14 cellular contexts compared by ENCODE assay signal in genomic region chr14:71388336-71388735, GRCh38.
A peak's percentile ranks its signal among the peaks of the same experiment; 100 is the strongest.
DNase-seq lines count a peak whose midpoint lies in the region; TF ChIP-seq lines count a peak whose summit lies in the region.
"Had no signal": no experiment of that assay in that cellular context is flagged by ENCODE, and none has a peak within 500 bp of the region (broad histone marks: within the 10 kb centered on the region; RNA-seq: fewer than 3 reads in every experiment).

No MANE protein-coding gene starts in this region.

- H3K9me2 ChIP-seq in PC-9 (ENCODE audit: insufficient read depth): no peaks in the 10 kb centered on the region

- H4K20me1 ChIP-seq in PC-9 (ENCODE audit: insufficient read depth): peaks cover 25% of the 10 kb centered on the region

- H3K23ac ChIP-seq in trophoblast cell (ENCODE audit: low read length): no peak overlapping the region

- in situ Hi-C loops in brain microvascular endothelial cell (cut with HindIII; ENCODE audit: low pct_ligation_motif_present, low sequenced_read_pairs): no loop called here

- no peak overlapping the region for H2AFZ ChIP-seq in PC-9
- no peak overlapping the region for H2AFZ ChIP-seq in trophoblast cell (ENCODE audit: insufficient read depth, low read length, poor library complexity)
- H2AFZ ChIP-seq: GM23338 had no signal

- WGBS in trophoblast cell (ENCODE audit: extremely low coverage, insufficient coverage, insufficient read length): no CpG with 5 or more reads among the region's 6 CpGs

- H3F3A ChIP-seq in PC-9 (ENCODE audit: insufficient read depth, low read depth): peaks cover 26% of the 10 kb centered on the region; the same call in 1 of the 2 replicates

- POLR2A ChIA-PET in A673 (lab: Charles Lee; ENCODE audit: low non-redundant PET) (no interaction called here), PC-9 (lab: Charles Lee; ENCODE audit: unreplicated experiment) (interaction anchor here (0.8 kb wide), 1 partner anchor 64 kb away, joined by 6 read pairs; no protein-coding TSS in a partner anchor)

- peaks cover 16% of the 10 kb centered on the region for H3K4me1 Mint-ChIP-seq in activated naive CD4-positive, alpha-beta T cell treated with anti-CD3 and anti-CD28 coated beads for 36 hours (ENCODE audit: low read depth)

- H3K4ac ChIP-seq in trophoblast cell (ENCODE audit: low read depth, low read length): no peak overlapping the region

- H3K9ac ChIP-seq in trophoblast cell (ENCODE audit: low read length): no peak overlapping the region

- peaks cover 93% of the 10 kb centered on the region for H3K79me2 ChIP-seq in PC-9 (ENCODE audit: low read depth)
- no peaks in the 10 kb centered on the region for H3K79me2 ChIP-seq in trophoblast cell (ENCODE audit: control insufficient read depth, insufficient read depth, low read length, poor library complexity)

- intact Hi-C loops in A673 (cut with micrococcal nuclease; ENCODE audit: unreplicated experiment): no loop called here
- intact Hi-C loops in PC-9 (cut with micrococcal nuclease; ENCODE audit: unreplicated experiment): no loop called here
- intact Hi-C loops in activated naive CD4-positive, alpha-beta T cell treated with anti-CD3 and anti-CD28 coated beads for 36 hours (cut with micrococcal nuclease): no loop called here

- DNase-seq in A673 (ENCODE audit: low spot score): peak; percentile 70
- DNase-seq in PC-9: no peak
- DNase-seq in fibroblast of villous mesenchyme (ENCODE audit: low read depth): peak; percentile 67
- DNase-seq in trophoblast cell: peak; percentile 59 to 91
- no peak for DNase-seq in activated naive CD4-positive, alpha-beta T cell treated with anti-CD3 and anti-CD28 coated beads for 36 hours
- DNase-seq in effector CD4-positive, alpha-beta T cell: no peak
- no peak for DNase-seq in brain microvascular endothelial cell
- DNase-seq: C1 segment of cervical spinal cord; Calu3; CD4-positive, alpha-beta T cell; DMS 273 treated with DMSO at 0.1 percent for 48 hours; H7 had no signal

- no peak overlapping the region for H2BK12ac ChIP-seq in trophoblast cell (ENCODE audit: low read length)

- no peaks in the 10 kb centered on the region for H3K79me1 ChIP-seq in trophoblast cell (ENCODE audit: low read length)

- H4K8ac ChIP-seq in trophoblast cell (ENCODE audit: low read depth, low read length): no peak overlapping the region

- H3K27ac Mint-ChIP-seq in activated naive CD4-positive, alpha-beta T cell treated with anti-CD3 and anti-CD28 coated beads for 36 hours: no peak overlapping the region
- H3K27ac Mint-ChIP-seq: CD4-positive, alpha-beta T cell had no signal

- no peak overlapping the region for H2BK120ac ChIP-seq in trophoblast cell (ENCODE audit: insufficient read depth, low read length, poor library complexity)

- no peak overlapping the region for H3K18ac ChIP-seq in trophoblast cell (ENCODE audit: low read length)

- peaks cover 8% of the 10 kb centered on the region for H3K36me3 Mint-ChIP-seq in activated naive CD4-positive, alpha-beta T cell treated with anti-CD3 and anti-CD28 coated beads for 36 hours (ENCODE audit: low read depth)

- no peak overlapping the region for H4K91ac ChIP-seq in trophoblast cell (ENCODE audit: low read depth, low read length)

- H3K4me2 ChIP-seq in PC-9 (no peak overlapping the region; the same call in 1 of the 2 replicates), trophoblast cell (ENCODE audit: low read length) (no peak overlapping the region)
- H3K4me2 ChIP-seq: GM23338 had no signal

- peak overlapping the region; percentile 13 for H3K27ac ChIP-seq in A673 (ENCODE audit: low read depth, low read length, poor library complexity, severe bottlenecking)
- peak overlapping the region; percentile 42; the same call in 1 of the 2 replicates for H3K27ac ChIP-seq in PC-9
- no peak overlapping the region for H3K27ac ChIP-seq in trophoblast cell (ENCODE audit: low read depth, low read length)
- H3K27ac ChIP-seq in brain microvascular endothelial cell: no peak overlapping the region

- no peak overlapping the region for H2BK5ac ChIP-seq in trophoblast cell (ENCODE audit: low read depth, low read length, poor library complexity)

- H2AK5ac ChIP-seq in trophoblast cell (ENCODE audit: low read length): no peak overlapping the region

- H3K4me3 ChIP-seq in A673 (ENCODE audit: low read depth, low read length, poor library complexity, severe bottlenecking) (peak overlapping the region; percentile 13), PC-9 (no peak overlapping the region), fibroblast of villous mesenchyme (ENCODE audit: low read depth, low read length) (peak overlapping the region; percentile 6), trophoblast cell (ENCODE audit: low read depth, low read length) (no peak overlapping the region), brain microvascular endothelial cell (ENCODE audit: low read depth, low read length) (no peak overlapping the region)
- H3K4me3 ChIP-seq: GM23338 had no signal

- TF ChIP-seq CTCF in A673 (conservative IDR thresholded peaks at IDR 0.05; ENCODE audit: low read depth, low read length) (no peak), PC-9 (conservative IDR thresholded peaks at IDR 0.05) (no peak), fibroblast of villous mesenchyme (IDR thresholded peaks at IDR 0.05; ENCODE audit: insufficient read depth, low read depth, low read length) (no peak), brain microvascular endothelial cell (IDR thresholded peaks at IDR 0.05; ENCODE audit: low read depth, low read length, missing control alignments) (no peak)

- H3K36me3 ChIP-seq in A673 (ENCODE audit: insufficient read depth, low read length, poor library complexity, severe bottlenecking) (no peaks in the 10 kb centered on the region), PC-9 (ENCODE audit: low read depth) (0 out of 2 replicates have a peak, but pooled peaks cover 13% of the 10 kb centered on the region), trophoblast cell (ENCODE audit: control insufficient read depth in 1 of 2, insufficient read depth in 2 of 2, low read length in 2 of 2) (no peaks in the 10 kb centered on the region), brain microvascular endothelial cell (replicated peaks) (no peaks in the 10 kb centered on the region)

- H3K4me1 ChIP-seq in A673 (ENCODE audit: insufficient read depth, low read length, poor library complexity, severe bottlenecking) (peaks cover 37% of the 10 kb centered on the region), PC-9 (replicated peaks; ENCODE audit: insufficient read depth) (peaks cover 15% of the 10 kb centered on the region), trophoblast cell (ENCODE audit: control insufficient read depth in 1 of 2, insufficient read depth in 2 of 2, low read length in 2 of 2) (peaks cover 6 to 8% of the 10 kb centered on the region in 2 experiments)

- H3K27me3 Mint-ChIP-seq in activated naive CD4-positive, alpha-beta T cell treated with anti-CD3 and anti-CD28 coated beads for 36 hours (ENCODE audit: low read depth): no peaks in the 10 kb centered on the region
- H3K27me3 Mint-ChIP-seq: B cell; CD4-positive, alpha-beta T cell had no signal

- H3K9me3 ChIP-seq in A673 (ENCODE audit: low read depth, low read length, poor library complexity, severe bottlenecking): no peaks in the 10 kb centered on the region
- no peaks in the 10 kb centered on the region for H3K9me3 ChIP-seq in PC-9 (ENCODE audit: insufficient read depth, low read depth)
- no peaks in the 10 kb centered on the region for H3K9me3 ChIP-seq in trophoblast cell (ENCODE audit: insufficient read depth, low read depth, low read length)

- H3K9me3 Mint-ChIP-seq in activated naive CD4-positive, alpha-beta T cell treated with anti-CD3 and anti-CD28 coated beads for 36 hours: no peaks in the 10 kb centered on the region
- H3K9me3 Mint-ChIP-seq: CD4-positive, alpha-beta T cell; GM23338 had no signal

- H3K27me3 ChIP-seq in A673 (replicated peaks; ENCODE audit: insufficient read depth, low read depth, low read length, poor library complexity) (no peaks in the 10 kb centered on the region), PC-9 (ENCODE audit: insufficient read depth, low read depth) (no peaks in the 10 kb centered on the region), trophoblast cell (ENCODE audit: insufficient read depth, low read length) (no peaks in the 10 kb centered on the region), brain microvascular endothelial cell (replicated peaks) (no peaks in the 10 kb centered on the region)

- H4K12ac ChIP-seq in trophoblast cell (ENCODE audit: low read depth, low read length): no peak overlapping the region

- CTCF ChIA-PET in A673 (lab: Charles Lee) (no interaction called here), PC-9 (lab: Charles Lee) (interaction anchor here (0.6 kb wide), 1 partner anchor 467 kb away, joined by 4 read pairs; no protein-coding TSS in a partner anchor)
- CTCF ChIA-PET in activated naive CD4-positive, alpha-beta T cell treated with anti-CD3 and anti-CD28 coated beads for 36 hours (lab: Charles Lee): interaction anchor here (0.6 to 1.4 kb wide), 2 partner anchors 16 to 33 kb away, joined by 3 to 4 read pairs; no protein-coding TSS in a partner anchor

- no TSS peak for BruUV-seq in A673 (replicated peaks; lab: Mats Ljungman, UMichigan)
- no TSS peak for BruUV-seq in PC-9 (replicated peaks; lab: Mats Ljungman, UMichigan)

- H3K14ac ChIP-seq in trophoblast cell (ENCODE audit: low read length): no peak overlapping the region

- no peak overlapping the region for H3K4me3 Mint-ChIP-seq in activated naive CD4-positive, alpha-beta T cell treated with anti-CD3 and anti-CD28 coated beads for 36 hours
- H3K4me3 Mint-ChIP-seq: B cell; CD4-positive, alpha-beta T cell; GM23338 had no signal

Comparison
In these comparisons a context has a peak if more than half of its experiments do, and no peak if none do; other contexts are left out.
1. DNase-seq: peak in A673 (single experiment), fibroblast of villous mesenchyme (single experiment) and trophoblast cell (2 of 2); none in PC-9 (0 of 2), activated naive CD4-positive, alpha-beta T cell treated with anti-CD3 and anti-CD28 coated beads for 36 hours (single experiment), effector CD4-positive, alpha-beta T cell (single experiment) and brain microvascular endothelial cell (single experiment).
2. H3K27ac ChIP-seq: peak in A673 (single experiment) and PC-9 (single experiment); none in trophoblast cell (single experiment) and brain microvascular endothelial cell (single experiment).
3. H3K4me3 ChIP-seq: peak in A673 (single experiment) and fibroblast of villous mesenchyme (single experiment); none in PC-9 (single experiment), trophoblast cell (single experiment) and brain microvascular endothelial cell (single experiment).